Comparison of ENCODE assay signal across 1 cellular context in the genomic region with DNA sequence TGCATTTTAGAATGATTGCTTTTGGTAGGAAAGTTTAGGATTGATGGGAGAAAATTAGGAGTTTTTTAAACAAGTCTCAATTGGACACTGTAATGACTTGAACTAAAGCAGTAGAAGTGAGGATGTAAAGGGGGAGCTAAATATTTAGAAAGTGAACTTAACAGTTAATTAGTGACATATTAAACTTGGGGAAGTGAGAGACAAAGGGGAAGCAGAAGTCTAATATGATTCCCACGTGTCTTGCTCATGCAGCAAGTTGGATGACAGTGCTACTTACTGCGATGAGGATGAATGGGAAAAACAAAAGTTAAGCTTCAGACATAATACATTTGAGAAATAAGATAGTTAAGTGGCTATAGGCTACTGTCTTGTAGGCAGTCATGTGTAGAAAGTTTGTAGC.
TF ChIP-seq lines count a peak whose summit lies in the region.

No MANE protein-coding gene starts in this region.

TF ChIP-seq in GM23338, 12 proteins besides CTCF, POLR2A, EP300 and RAD21 (continued from another document):
- TF ChIP-seq ZNF462 (CRISPR knock-in tag; IDR thresholded peaks at IDR 0.05) (no peak), NANOG (IDR thresholded peaks at IDR 0.05; ENCODE audit: borderline replicate concordance) (no peak), ZNF331 (CRISPR knock-in tag; IDR thresholded peaks at IDR 0.05; ENCODE audit: low read depth) (no peak), REST (IDR thresholded peaks at IDR 0.05; ENCODE audit: unreplicated experiment) (no peak)
